In the genomic region with DNA sequence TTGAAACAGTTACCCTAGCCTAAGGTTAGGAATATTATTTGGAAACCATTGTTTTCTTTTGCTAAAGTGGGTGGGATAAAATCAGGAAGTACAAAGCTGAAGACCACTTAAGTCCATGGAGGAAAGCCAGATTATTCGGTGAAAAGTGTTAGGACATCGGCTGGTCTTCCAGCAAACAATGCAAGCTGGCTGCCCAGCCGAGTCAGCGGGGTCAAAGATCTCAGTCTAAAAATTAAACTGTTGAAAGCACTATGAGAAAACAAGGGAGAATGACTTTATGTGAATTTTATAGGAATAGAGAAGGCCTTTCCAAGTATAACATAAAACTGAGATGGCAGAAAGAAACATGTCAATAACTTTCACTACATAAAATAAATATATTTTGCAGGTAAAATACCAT, we compare ENCODE assay signal across 25 cellular contexts.
A peak's percentile ranks its signal among the peaks of the same experiment; 100 is the strongest.
DNase-seq lines count a peak whose midpoint lies in the region; ATAC-seq, FAIRE-seq and TF ChIP-seq lines count a peak whose summit lies in the region.
"Had no signal": no experiment of that assay in that cellular context is flagged by ENCODE, and none has a peak within 500 bp of the region (broad histone marks: within the 10 kb centered on the region; RNA-seq: fewer than 3 reads in every experiment).

No MANE protein-coding gene starts in this region.

- no peaks in the 10 kb centered on the region for H3K9me3 ChIP-seq in endothelial cell of umbilical vein (replicated peaks; ENCODE audit: control insufficient read depth, insufficient read depth, low read length)
- H3K9me3 ChIP-seq in HepG2 (ENCODE audit: low read length) = no peaks in the 10 kb centered on the region
- H3K9me3 ChIP-seq: BLaER1, Caco-2 had no signal

- POLR2A ChIA-PET in endothelial cell of umbilical vein (lab: Charles Lee) (no interaction called here), HepG2 (lab: Yijun Ruan, JAX) (no interaction called here)

- TF ChIP-seq CTCF in chondrocyte (IDR thresholded peaks at IDR 0.05) = no peak
- TF ChIP-seq CTCF in endothelial cell of umbilical vein (IDR thresholded peaks at IDR 0.05; ENCODE audit: extremely low read depth in 1 of 2, insufficient read depth in 1 of 2, low read depth in 1 of 2, low read length in 2 of 2) = no peak
- TF ChIP-seq CTCF in HepG2 (CRISPR knock-in tag; IDR thresholded peaks at IDR 0.05) = no peak
- TF ChIP-seq CTCF in nephron (IDR thresholded peaks at IDR 0.05; ENCODE audit: unreplicated experiment in 3 of 3) = no peak
- no peak for TF ChIP-seq CTCF in Calu3 (IDR thresholded peaks at IDR 0.05; ENCODE audit: unreplicated experiment)

- H3K4me1 ChIP-seq in endothelial cell of umbilical vein (ENCODE audit: control insufficient read depth, extremely low read depth, insufficient read depth, low read length) = no peaks in the 10 kb centered on the region
- peaks cover 13% of the 10 kb centered on the region for H3K4me1 ChIP-seq in HepG2 (ENCODE audit: insufficient read depth, low read length)
- H3K4me1 ChIP-seq: BLaER1, Caco-2 had no signal

- peaks cover 6 to 17% of the 10 kb centered on the region in 2 experiments for H3K27me3 ChIP-seq in endothelial cell of umbilical vein (ENCODE audit: control insufficient read depth in 2 of 2, insufficient read depth in 2 of 2, low read length in 2 of 2)
- H3K27me3 ChIP-seq in HepG2 (ENCODE audit: control insufficient read depth in 1 of 2, insufficient read depth in 2 of 2, low read length in 2 of 2) = no peaks in the 10 kb centered on the region
- H3K27me3 ChIP-seq: BLaER1 had no signal

- H3K27ac ChIP-seq in endothelial cell of umbilical vein (ENCODE audit: insufficient read depth, low read depth, low read length) (no peak overlapping the region), HepG2 (ENCODE audit: extremely low read length, insufficient read depth, low read length) (no peak overlapping the region)
- H3K27ac ChIP-seq: 22Rv1, BLaER1, C4-2B, GM23248 had no signal

- H2AFZ ChIP-seq in endothelial cell of umbilical vein (ENCODE audit: low read depth, low read length) (no peak overlapping the region), HepG2 (ENCODE audit: low read length) (no peak overlapping the region)
- H2AFZ ChIP-seq: GM23248 had no signal

- TF ChIP-seq RAD21 in HepG2 (CRISPR knock-in tag; IDR thresholded peaks at IDR 0.05) = no peak

- no peaks in the 10 kb centered on the region for H3K9me1 ChIP-seq in endothelial cell of umbilical vein (replicated peaks; ENCODE audit: control insufficient read depth, extremely low read depth, insufficient read depth, low read length)

- H3K27ac Mint-ChIP-seq in chondrocyte (ENCODE audit: unreplicated experiment) (peak overlapping the region; percentile 14), nephron (peak overlapping the region; percentile 19 to 32 (median 27)), Calu3 (ENCODE audit: unreplicated experiment) (no peak overlapping the region)
- H3K27ac Mint-ChIP-seq: B cell; CD4-positive, CD25-positive, alpha-beta regulatory T cell; CD8-positive, alpha-beta T cell had no signal

- H3K4me1 Mint-ChIP-seq in chondrocyte (ENCODE audit: low read depth) = peaks cover 22% of the 10 kb centered on the region
- H3K4me1 Mint-ChIP-seq in nephron = peaks cover 58% of the 10 kb centered on the region
- no peaks in the 10 kb centered on the region for H3K4me1 Mint-ChIP-seq in Calu3 (ENCODE audit: low read depth, unreplicated experiment)
- H3K4me1 Mint-ChIP-seq: CD4-positive, CD25-positive, alpha-beta regulatory T cell had no signal

- ATAC-seq in HepG2 = peak; percentile 32; the same call in 1 of the 3 replicates
- ATAC-seq: CD8-positive, alpha-beta T cell; GM12878; HCT116 had no signal

- intact Hi-C loops in endothelial cell of umbilical vein (cut with micrococcal nuclease) (no loop called here), HepG2 (cut with micrococcal nuclease; ENCODE audit: unreplicated experiment) (no loop called here), Calu3 (cut with micrococcal nuclease; ENCODE audit: unreplicated experiment) (no loop called here)

- H3K36me3 Mint-ChIP-seq in chondrocyte (ENCODE audit: low read depth) (no peaks in the 10 kb centered on the region), nephron (ENCODE audit: low read depth) (no peaks in the 10 kb centered on the region), Calu3 (ENCODE audit: insufficient read depth, unreplicated experiment) (no peaks in the 10 kb centered on the region)
- H3K36me3 Mint-ChIP-seq: CD4-positive, CD25-positive, alpha-beta regulatory T cell; CD8-positive, alpha-beta T cell had no signal

- H3K4me3 Mint-ChIP-seq in chondrocyte (ENCODE audit: unreplicated experiment) (no peak overlapping the region), nephron (no peak overlapping the region), Calu3 (ENCODE audit: low read depth, unreplicated experiment) (no peak overlapping the region)
- H3K4me3 Mint-ChIP-seq: B cell; CD4-positive, CD25-positive, alpha-beta regulatory T cell; CD8-positive, alpha-beta T cell; H9 had no signal

- dilution Hi-C loops in endothelial cell of umbilical vein (cut with MboI; ENCODE audit: extremely low pct_ligation_motif_present, low sequenced_read_pairs) = no loop called here

- no peaks in the 10 kb centered on the region for H3K36me3 ChIP-seq in endothelial cell of umbilical vein (ENCODE audit: control insufficient read depth in 2 of 2, extremely low read depth in 1 of 2, insufficient read depth in 2 of 2, low read length in 2 of 2)
- H3K36me3 ChIP-seq in HepG2 (replicated peaks in 1 of 2; ENCODE audit: control insufficient read depth in 1 of 2, insufficient read depth in 2 of 2, low read length in 2 of 2) = no peaks in the 10 kb centered on the region
- H3K36me3 ChIP-seq: BLaER1 had no signal

- H3K9ac ChIP-seq in endothelial cell of umbilical vein (replicated peaks; ENCODE audit: extremely low read depth, insufficient read depth, low read length) (no peak overlapping the region), HepG2 (ENCODE audit: insufficient read depth, low read depth, low read length) (no peak overlapping the region)
- H3K9ac ChIP-seq: BLaER1, GM23248 had no signal

- TF ChIP-seq EP300 in HepG2 (IDR thresholded peaks at IDR 0.05; ENCODE audit: low read depth in 2 of 2, low read length in 2 of 2) = no peak
- TF ChIP-seq EP300 in HepG2 (CRISPR knock-in tag; IDR thresholded peaks at IDR 0.05; ENCODE audit: borderline replicate concordance) = no peak

- CTCF ChIA-PET in endothelial cell of umbilical vein (lab: Charles Lee) = no interaction called here
- CTCF ChIA-PET in HepG2 (lab: Yijun Ruan, JAX; ENCODE audit: low intra/inter-chr PET ratio, low total read pairs) = no interaction called here
- CTCF ChIA-PET in Calu3 (lab: Charles Lee) = no interaction called here

- WGBS in HepG2 (ENCODE audit: low lambda C conversion rate) = 3% methylated on average over 4 of the region's 4 CpGs

- no peaks in the 10 kb centered on the region for H3K9me3 Mint-ChIP-seq in chondrocyte (ENCODE audit: low read depth)
- H3K9me3 Mint-ChIP-seq in nephron = no peaks in the 10 kb centered on the region
- H3K9me3 Mint-ChIP-seq in Calu3 (ENCODE audit: low read depth, unreplicated experiment) = peaks cover 2% of the 10 kb centered on the region
- H3K9me3 Mint-ChIP-seq: CD8-positive, alpha-beta T cell had no signal

- H3K4me2 ChIP-seq in endothelial cell of umbilical vein (ENCODE audit: insufficient read depth, low read length) (no peak overlapping the region), HepG2 (ENCODE audit: low read depth, low read length) (peak overlapping the region; percentile 32; the same call in 1 of the 2 replicates)
- H3K4me2 ChIP-seq: BLaER1 had no signal

- TF ChIP-seq POLR2A in endothelial cell of umbilical vein (IDR thresholded peaks at IDR 0.05; ENCODE audit: low read depth, low read length) (no peak), HepG2 (IDR thresholded peaks at IDR 0.05; ENCODE audit: insufficient read depth in 1 of 2, low read depth in 2 of 2, low read length in 2 of 2) (no peak)

- H3K79me2 ChIP-seq in endothelial cell of umbilical vein (ENCODE audit: control insufficient read depth, insufficient read depth, low read length) = no peaks in the 10 kb centered on the region
- no peaks in the 10 kb centered on the region for H3K79me2 ChIP-seq in HepG2 (ENCODE audit: insufficient read depth, low read length)

- H3K4me3 ChIP-seq in endothelial cell of umbilical vein (replicated peaks in 1 of 3; ENCODE audit: insufficient read depth in 1 of 3, low read depth in 1 of 3, low read length in 3 of 3) = no peak overlapping the region
- H3K4me3 ChIP-seq in HepG2 (replicated peaks in 1 of 3; ENCODE audit: insufficient read depth in 1 of 3, low read depth in 2 of 3, low read length in 3 of 3) = no peak overlapping the region
- H3K4me3 ChIP-seq: BLaER1, GM12878, GM23248 had no signal

- H3K27me3 Mint-ChIP-seq in chondrocyte (ENCODE audit: low read depth) (no peaks in the 10 kb centered on the region), nephron (ENCODE audit: low read depth) (peaks cover 11% of the 10 kb centered on the region), Calu3 (ENCODE audit: unreplicated experiment) (peaks cover 30% of the 10 kb centered on the region)

- H4K20me1 ChIP-seq in endothelial cell of umbilical vein (replicated peaks; ENCODE audit: control insufficient read depth, extremely low read depth, insufficient read depth, low read length) = no peaks in the 10 kb centered on the region
- H4K20me1 ChIP-seq in HepG2 (ENCODE audit: insufficient read depth, low read length) = no peaks in the 10 kb centered on the region
- H4K20me1 ChIP-seq: BLaER1 had no signal

- in situ Hi-C loops in HepG2 (cut with HindIII; ENCODE audit: extremely low pct_ligation_motif_present, low pct_unique_long_range_greater_than_20kb) = no loop called here

- BruUV-seq in endothelial cell of umbilical vein (replicated peaks; lab: Mats Ljungman, UMichigan) = no TSS peak
- BruUV-seq in HepG2 (replicated peaks; lab: Mats Ljungman, UMichigan) = no TSS peak
- BruUV-seq in Calu3 (replicated peaks; lab: Mats Ljungman, UMichigan) = no TSS peak

- DNase-seq in chondrocyte (ENCODE audit: low spot score) = no peak
- DNase-seq in endothelial cell of umbilical vein (ENCODE audit: low read depth, low spot score) = peak; percentile 21
- DNase-seq in HepG2 (ENCODE audit: low spot score) = no peak
- DNase-seq in activated effector memory CD4-positive, alpha-beta T cell treated with anti-CD3 and anti-CD28 coated beads, Interleukin-2, amount 50 U/mL, for 16 hours = no peak
- DNase-seq in activated CD4-positive, CD25-positive, alpha-beta regulatory T cell treated with anti-CD3 and anti-CD28 coated beads, Interleukin-2, amount 50 U/mL, for 72 hours = no peak
- no peak for DNase-seq in Calu3
- DNase-seq: Caco-2; CD4-positive, CD25-positive, alpha-beta regulatory T cell; CD8-positive, alpha-beta T cell; DMS 273 treated with DMSO at 0.1 percent for 48 hours; DMS79; EL; GDM1; GM23248; H9 had no signal

- FAIRE-seq in endothelial cell of umbilical vein (lab: Jason Lieb, UNC) (no peak), HepG2 (lab: Jason Lieb, UNC) (no peak)
- FAIRE-seq: A204.1, D721Med, GM12878, GM19239 had no signal

TF ChIP-seq in endothelial cell of umbilical vein, 7 proteins besides CTCF, POLR2A, EP300 and RAD21 (continues in another document):
- TF ChIP-seq GATA2 (IDR thresholded peaks at IDR 0.05; ENCODE audit: insufficient read depth, insufficient read length, low read depth, low read length) (no peak), MYC (IDR thresholded peaks at IDR 0.05; ENCODE audit: low read depth, low read length) (no peak)

TF ChIP-seq in HepG2, 621 proteins besides CTCF, POLR2A, EP300 and RAD21 (continues in another document):
- TF ChIP-seq PHF21A (CRISPR knock-in tag; IDR thresholded peaks at IDR 0.05) = no peak
- no peak for TF ChIP-seq RAD51 (IDR thresholded peaks at IDR 0.05; ENCODE audit: borderline replicate concordance)
